ENCODE assay signal across 18 cellular contexts in genomic region chr21:20662523-20662922, GRCh38.
DNase-seq lines count a peak whose midpoint lies in the region; ATAC-seq, FAIRE-seq and TF ChIP-seq lines count a peak whose summit lies in the region.
"Had no signal": no experiment of that assay in that cellular context is flagged by ENCODE, and none has a peak within 500 bp of the region (broad histone marks: within the 10 kb centered on the region; RNA-seq: fewer than 3 reads in every experiment).

No MANE protein-coding gene starts in this region.

- H3K79me2 ChIP-seq in K562 (ENCODE audit: control insufficient read depth, insufficient read depth, low read length), result no peaks in the 10 kb centered on the region

- H3K4me3 ChIP-seq in K562, result no peak overlapping the region
- H3K4me3 ChIP-seq: A549; BLaER1 treated with 17β-estradiol and CSF1 and Interleukin-3, amounts not matched to agents 10 nM and 100 nM; SJCRH30 had no signal

- H3K9me3 ChIP-seq in K562 (replicated peaks; ENCODE audit: control insufficient read depth, insufficient read depth, low read depth, low read length), result no peaks in the 10 kb centered on the region
- H3K9me3 ChIP-seq: A549; BLaER1 treated with 17β-estradiol and CSF1 and Interleukin-3, amounts not matched to agents 10 nM and 100 nM; SJCRH30 had no signal

- no peaks in the 10 kb centered on the region for H3K27me3 ChIP-seq in K562 (ENCODE audit: control insufficient read depth in 2 of 2, insufficient read depth in 2 of 2, low read length in 2 of 2)
- H3K27me3 ChIP-seq: BLaER1 treated with 17β-estradiol and CSF1 and Interleukin-3, amounts not matched to agents 10 nM and 100 nM; SJCRH30 had no signal

- no peak for TF ChIP-seq EP300 in K562 (IDR thresholded peaks at IDR 0.05; ENCODE audit: low read length)

- no peak overlapping the region for H3K27ac ChIP-seq in K562 (ENCODE audit: extremely low read depth, low read depth, low read length)
- H3K27ac ChIP-seq: A549; BLaER1 treated with 17β-estradiol and CSF1 and Interleukin-3, amounts not matched to agents 10 nM and 100 nM; KMS-11; RWPE1; SJCRH30 had no signal

- FAIRE-seq in K562 (lab: Jason Lieb, UNC), result no peak
- FAIRE-seq: A549, D721Med, HepG2 had no signal

- WGBS in K562 (ENCODE audit: insufficient coverage, low coverage, missing lambda C conversion rate), result 0% methylated on average over 2 of the region's 2 CpGs

- no peak overlapping the region for H2AFZ ChIP-seq in K562 (ENCODE audit: low read depth, low read length)

- no peaks in the 10 kb centered on the region for H3K9me1 ChIP-seq in K562 (ENCODE audit: control insufficient read depth, insufficient read depth, low read length)

- no peak overlapping the region for H3K4me2 ChIP-seq in K562 (ENCODE audit: insufficient read depth, low read length)
- H3K4me2 ChIP-seq: A549; BLaER1 treated with 17β-estradiol and CSF1 and Interleukin-3, amounts not matched to agents 10 nM and 100 nM; KMS-11 had no signal

- DNase-seq in ELF-1 (ENCODE audit: low read depth, low spot score) (peak; percentile 21), HT1080 (ENCODE audit: low read depth) (peak; percentile 8), K562 (ENCODE audit: extremely low read depth in 1 of 4, low spot score in 3 of 4) (peak in 1 of 4 experiments; percentile 8), iPS-NIHi11 (ENCODE audit: low spot score) (peak; percentile 12), DMS 273 (lab: John Stamatoyannopoulos, UW; ENCODE audit: unreplicated experiment) (no peak), omental fat pad (ENCODE audit: low spot score) (no peak), amniotic stem cell (lab: John Stamatoyannopoulos, UW) (no peak)
- DNase-seq in stimulated activated naive CD4-positive, alpha-beta T cell (lab: John Stamatoyannopoulos, UW), result no peak
- DNase-seq: CD8-positive, alpha-beta memory T cell; NCI-H1694; NCI-H526 treated with DMSO at 0.1 percent for 48 hours had no signal

- ATAC-seq in K562 (no peak), omental fat pad (ENCODE audit: low FRiP score) (no peak)
- ATAC-seq: A549, HepG2 had no signal

- H3K4me1 ChIP-seq in K562 (replicated peaks in 1 of 2; ENCODE audit: control insufficient read depth in 2 of 2, insufficient read depth in 2 of 2, low read length in 2 of 2), result no peaks in the 10 kb centered on the region
- H3K4me1 ChIP-seq: A549; BLaER1 treated with 17β-estradiol and CSF1 and Interleukin-3, amounts not matched to agents 10 nM and 100 nM; SJCRH30 had no signal

- CTCF ChIA-PET in K562 (lab: Yijun Ruan, JAX; ENCODE audit: low intra/inter-chr PET ratio), result no interaction called here

- in situ Hi-C loops in K562 (cut with MboI), result no loop called here

- no peak overlapping the region for H3K9ac ChIP-seq in K562 (ENCODE audit: insufficient read depth in 1 of 2, low read depth in 2 of 2, low read length in 2 of 2)
- H3K9ac ChIP-seq: BLaER1 treated with 17β-estradiol and CSF1 and Interleukin-3, amounts not matched to agents 10 nM and 100 nM; KMS-11 had no signal

- no peaks in the 10 kb centered on the region for H4K20me1 ChIP-seq in K562 (replicated peaks; ENCODE audit: control insufficient read depth, insufficient read depth, low read length)
- H4K20me1 ChIP-seq: BLaER1 treated with 17β-estradiol and CSF1 and Interleukin-3, amounts not matched to agents 10 nM and 100 nM had no signal

- intact Hi-C loops in K562 (cut with micrococcal nuclease), result no loop called here

- no peak for TF ChIP-seq CTCF in K562 (IDR thresholded peaks at IDR 0.05 in 2 of 3, conservative IDR thresholded peaks at IDR 0.05 in 1 of 3; ENCODE audit: insufficient read depth in 2 of 3, low read depth in 1 of 3, low read length in 3 of 3)
- no peak for TF ChIP-seq CTCF in omental fat pad (IDR thresholded peaks at IDR 0.05)

- BruUV-seq in K562 (replicated peaks; lab: Mats Ljungman, UMichigan), result no TSS peak

- no peak for TF ChIP-seq RAD21 in K562 (CRISPR knock-in tag; conservative IDR thresholded peaks at IDR 0.05 in 1 of 2, IDR thresholded peaks at IDR 0.05 in 1 of 2)

- POLR2A ChIA-PET in K562 (lab: Yijun Ruan, JAX), result interaction anchor here (0.6 kb wide), 1 partner anchor 43 kb away, joined by 3 read pairs; no protein-coding TSS in a partner anchor

- no peak for TF ChIP-seq POLR2A in K562 (conservative IDR thresholded peaks at IDR 0.05)

- no peaks in the 10 kb centered on the region for H3K36me3 ChIP-seq in K562 (ENCODE audit: control insufficient read depth, insufficient read depth, low read length)
- H3K36me3 ChIP-seq: BLaER1 treated with 17β-estradiol and CSF1 and Interleukin-3, amounts not matched to agents 10 nM and 100 nM; SJCRH30 had no signal

TF ChIP-seq in K562, 482 proteins besides CTCF, POLR2A, EP300 and RAD21:
- TF ChIP-seq CTBP1 (IDR thresholded peaks at IDR 0.05; ENCODE audit: borderline replicate concordance), result peak; percentile 18; the same call in 1 of the 2 replicates
- TF ChIP-seq GMEB1 (CRISPR knock-in tag; IDR thresholded peaks at IDR 0.05), result no peak
TF ChIP-seq in K562: peak in this region for 1.

Comparison
In these comparisons a context has a peak if more than half of its experiments do, and no peak if none do; other contexts are left out.
1. DNase-seq: peak in ELF-1 (single experiment), HT1080 (single experiment) and iPS-NIHi11 (single experiment); none in DMS 273 (single experiment), omental fat pad (single experiment), stimulated activated naive CD4-positive, alpha-beta T cell (0 of 6) and amniotic stem cell (single experiment).